15 cellular contexts compared by ENCODE assay signal in genomic region chr3:12380408-12380795, GRCh38.
"Had no signal": no experiment of that assay in that cellular context is flagged by ENCODE, and none has a peak within 500 bp of the region (broad histone marks: within the 10 kb centered on the region; RNA-seq: fewer than 3 reads in every experiment).

No MANE protein-coding gene starts in this region.

- H3K27me3 ChIP-seq: ascending aorta, heart right ventricle, right atrium auricular region, transverse colon had no signal

- H3K4me1 ChIP-seq: ascending aorta had no signal

- H3K36me3 ChIP-seq: ascending aorta had no signal

- DNase-seq: activated CD4-positive, alpha-beta memory T cell treated with anti-CD3 and anti-CD28 coated beads for 36 hours; activated CD8-positive, alpha-beta memory T cell treated with anti-CD3 and anti-CD28 coated beads, Interleukin-2, amount 10 ng/mL, durations not matched to agents 7 days and 5 days; activated naive CD4-positive, alpha-beta T cell treated with anti-CD3 and anti-CD28 coated beads, Interleukin-2, amount 10 ng/mL, durations not matched to agents 7 days and 5 days; activated T-cell treated with anti-CD3 and anti-CD28 coated beads, Interleukin-2, amount 50 U/mL, for 1 hour; heart right ventricle; lower lobe of right lung; stimulated activated CD4-positive, alpha-beta T cell treated with anti-CD3 and anti-CD28 coated beads, Interleukin-4, amount 100 ng/mL, for 24 hours; stimulated activated naive CD4-positive, alpha-beta T cell treated with Interleukin-2 at 50 U/mL for 16 hours; T-helper 9 cell; transverse colon had no signal

- H3K4me3 ChIP-seq: ascending aorta, heart right ventricle, lower lobe of right lung, right atrium auricular region, skin epidermis, transverse colon had no signal

- H3K9me3 ChIP-seq: ascending aorta, heart right ventricle, lower lobe of right lung, right atrium auricular region, transverse colon had no signal

- H3K27ac ChIP-seq: ascending aorta, epithelial cell of prostate, heart right ventricle, lower lobe of right lung, right atrium auricular region, skin epidermis, transverse colon, VCaP had no signal

- ATAC-seq: activated CD8-positive, alpha-beta memory T cell treated with anti-CD3 and anti-CD28 coated beads, Interleukin-2, amount 10 ng/mL, durations not matched to agents 7 days and 5 days; heart right ventricle; lower lobe of right lung had no signal
